Comparison of ENCODE assay signal across 8 cellular contexts in genomic region chr13:44917589-44918322, GRCh38.
DNase-seq lines count a peak whose midpoint lies in the region; ATAC-seq and TF ChIP-seq lines count a peak whose summit lies in the region.

No MANE protein-coding gene starts in this region.

- H3K4me1 ChIP-seq in DND-41 (ENCODE audit: insufficient read depth, low read length) (peaks cover 22% of the 10 kb centered on the region), Karpas-422 (ENCODE audit: low read length) (peaks cover 11% of the 10 kb centered on the region)
- H3K4me1 ChIP-seq in naive thymus-derived CD4-positive, alpha-beta T cell (ENCODE audit: control insufficient read depth in 2 of 2, insufficient read depth in 2 of 2, low read length in 2 of 2) = peaks cover 5 to 9% of the 10 kb centered on the region in 2 donors

- H3K36me3 Mint-ChIP-seq in activated T-helper 17 cell treated with anti-CD3 and anti-CD28 coated beads, Interleukin-2, amount 50 U/mL, for 72 hours (ENCODE audit: low read depth) = no peaks in the 10 kb centered on the region
- H3K36me3 Mint-ChIP-seq in naive thymus-derived CD4-positive, alpha-beta T cell = no peaks in the 10 kb centered on the region
- H3K36me3 Mint-ChIP-seq in stimulated activated effector memory CD8-positive, alpha-beta T cell treated with anti-CD3 and anti-CD28 coated beads, Interleukin-12 subunit alpha, Interleukin-12 subunit beta, amount 100 ng/mL, for 72 hours = no peaks in the 10 kb centered on the region

- DNase-seq in DND-41 (peak; percentile 95), Karpas-422 (peak; percentile 98), RPMI7951 (ENCODE audit: low read depth) (peak; percentile 95), fibroblast of peridontal ligament (ENCODE audit: extremely low read depth) (peak; percentile 95)
- DNase-seq in naive thymus-derived CD4-positive, alpha-beta T cell = peak; percentile 95 to 98 (median 97)
- DNase-seq in stimulated activated effector memory CD8-positive, alpha-beta T cell treated with anti-CD3 and anti-CD28 coated beads, Interleukin-12 subunit alpha, Interleukin-12 subunit beta, amount 100 ng/mL, for 72 hours (ENCODE audit: low spot score in 2 of 2) = peak; percentile 95 to 99

- H3K4me2 ChIP-seq in DND-41 (ENCODE audit: insufficient read depth, low read length) = peak overlapping the region; percentile 79
- peak overlapping the region; percentile 90 for H3K4me2 ChIP-seq in Karpas-422 (ENCODE audit: low read depth, low read length, poor library complexity, severe bottlenecking)

- no peaks in the 10 kb centered on the region for H3K4me1 Mint-ChIP-seq in activated T-helper 17 cell treated with anti-CD3 and anti-CD28 coated beads, Interleukin-2, amount 50 U/mL, for 72 hours
- H3K4me1 Mint-ChIP-seq in naive thymus-derived CD4-positive, alpha-beta T cell = peaks cover 2 to 19% (median 7%) of the 10 kb centered on the region in 7 donors
- no peaks in the 10 kb centered on the region for H3K4me1 Mint-ChIP-seq in stimulated activated effector memory CD8-positive, alpha-beta T cell treated with anti-CD3 and anti-CD28 coated beads, Interleukin-12 subunit alpha, Interleukin-12 subunit beta, amount 100 ng/mL, for 72 hours

- no peak overlapping the region for H3K4me3 Mint-ChIP-seq in activated T-helper 17 cell treated with anti-CD3 and anti-CD28 coated beads, Interleukin-2, amount 50 U/mL, for 72 hours
- no peak overlapping the region for H3K4me3 Mint-ChIP-seq in naive thymus-derived CD4-positive, alpha-beta T cell
- no peak overlapping the region for H3K4me3 Mint-ChIP-seq in stimulated activated effector memory CD8-positive, alpha-beta T cell treated with anti-CD3 and anti-CD28 coated beads, Interleukin-12 subunit alpha, Interleukin-12 subunit beta, amount 100 ng/mL, for 72 hours

- H3K27ac ChIP-seq in DND-41 (ENCODE audit: low read length) = peak overlapping the region; percentile 99
- peak overlapping the region; percentile 86 for H3K27ac ChIP-seq in Karpas-422 (ENCODE audit: low read length)
- peak overlapping the region; percentile 75 for H3K27ac ChIP-seq in naive thymus-derived CD4-positive, alpha-beta T cell (ENCODE audit: low read depth, low read length)

- intact Hi-C loops in naive thymus-derived CD4-positive, alpha-beta T cell (cut with micrococcal nuclease) = loop anchor here (1.0 to 5.0 kb wide), 23 partner anchors 53 to 1925 kb away; partner anchors contain the start of genes CCDC122 (in 2 of the 2), EPSTI1 (in 2 of the 2), GPALPP1 (in 2 of the 2) and GTF2F2 (in 2 of the 2)

- H3K9ac ChIP-seq in DND-41 (ENCODE audit: low read depth, low read length) = peak overlapping the region; percentile 73
- H3K9ac ChIP-seq in Karpas-422 (ENCODE audit: low read length) = peak overlapping the region; percentile 79

- CTCF ChIA-PET in naive thymus-derived CD4-positive, alpha-beta T cell (lab: Charles Lee) = interaction anchor here (0.5 to 1.5 kb wide), 2 partner anchors 77 to 434 kb away, joined by 3 to 4 read pairs; no protein-coding TSS in a partner anchor

- POLR2A ChIA-PET in naive thymus-derived CD4-positive, alpha-beta T cell (lab: Charles Lee) = no interaction called here

- H3K9me2 ChIP-seq in Karpas-422 (replicated peaks; ENCODE audit: insufficient read depth, low read length) = no peaks in the 10 kb centered on the region

- H3K9me3 Mint-ChIP-seq in activated T-helper 17 cell treated with anti-CD3 and anti-CD28 coated beads, Interleukin-2, amount 50 U/mL, for 72 hours = no peaks in the 10 kb centered on the region
- peaks cover 0 to 4% (median 0%) of the 10 kb centered on the region in 11 donors for H3K9me3 Mint-ChIP-seq in naive thymus-derived CD4-positive, alpha-beta T cell
- no peaks in the 10 kb centered on the region for H3K9me3 Mint-ChIP-seq in stimulated activated effector memory CD8-positive, alpha-beta T cell treated with anti-CD3 and anti-CD28 coated beads, Interleukin-12 subunit alpha, Interleukin-12 subunit beta, amount 100 ng/mL, for 72 hours

- H3K79me2 ChIP-seq in DND-41 (ENCODE audit: insufficient read depth, low read length) (no peaks in the 10 kb centered on the region), Karpas-422 (ENCODE audit: low read length) (no peaks in the 10 kb centered on the region)

- H3K4me3 ChIP-seq in DND-41 (ENCODE audit: low read depth in 1 of 2, low read length in 2 of 2) = peak overlapping the region; percentile 27 to 64
- peak overlapping the region; percentile 76 for H3K4me3 ChIP-seq in Karpas-422 (ENCODE audit: low read length)
- H3K4me3 ChIP-seq in naive thymus-derived CD4-positive, alpha-beta T cell (ENCODE audit: low read length) = peak overlapping the region; percentile 89

- no peaks in the 10 kb centered on the region for H3K27me3 Mint-ChIP-seq in activated T-helper 17 cell treated with anti-CD3 and anti-CD28 coated beads, Interleukin-2, amount 50 U/mL, for 72 hours
- H3K27me3 Mint-ChIP-seq in naive thymus-derived CD4-positive, alpha-beta T cell = peaks cover 0 to 4% (median 0%) of the 10 kb centered on the region in 5 donors

- H2AFZ ChIP-seq in DND-41 (ENCODE audit: low read depth, low read length) = peak overlapping the region; percentile 96
- peak overlapping the region; percentile 100 for H2AFZ ChIP-seq in Karpas-422 (ENCODE audit: low read length)

- H3K27me3 ChIP-seq in DND-41 (ENCODE audit: insufficient read depth, low read length, poor library complexity) = no peaks in the 10 kb centered on the region
- no peaks in the 10 kb centered on the region for H3K27me3 ChIP-seq in Karpas-422 (ENCODE audit: low read length)
- no peaks in the 10 kb centered on the region for H3K27me3 ChIP-seq in naive thymus-derived CD4-positive, alpha-beta T cell (ENCODE audit: control insufficient read depth in 2 of 2, insufficient read depth in 2 of 2, low read length in 2 of 2)

- H3K9me3 ChIP-seq in DND-41 (ENCODE audit: insufficient read depth, low read length, severe bottlenecking) (no peaks in the 10 kb centered on the region), Karpas-422 (ENCODE audit: low read length) (no peaks in the 10 kb centered on the region)
- H3K9me3 ChIP-seq in naive thymus-derived CD4-positive, alpha-beta T cell (ENCODE audit: control insufficient read depth in 2 of 3, low read length in 3 of 3) = no peaks in the 10 kb centered on the region

- H4K20me1 ChIP-seq in DND-41 (ENCODE audit: insufficient read depth, low read length) (no peaks in the 10 kb centered on the region), Karpas-422 (ENCODE audit: insufficient read depth, low read depth, low read length) (no peaks in the 10 kb centered on the region)

- H3K36me3 ChIP-seq in DND-41 (ENCODE audit: insufficient read depth, low read length) (no peaks in the 10 kb centered on the region), Karpas-422 (ENCODE audit: insufficient read depth, low read length) (no peaks in the 10 kb centered on the region)
- H3K36me3 ChIP-seq in naive thymus-derived CD4-positive, alpha-beta T cell (ENCODE audit: control insufficient read depth in 2 of 3, insufficient read depth in 3 of 3, low read length in 3 of 3) = no peaks in the 10 kb centered on the region

- H3K27ac Mint-ChIP-seq in activated T-helper 17 cell treated with anti-CD3 and anti-CD28 coated beads, Interleukin-2, amount 50 U/mL, for 72 hours = no peak overlapping the region
- H3K27ac Mint-ChIP-seq in naive thymus-derived CD4-positive, alpha-beta T cell = no peak overlapping the region
- H3K27ac Mint-ChIP-seq in stimulated activated effector memory CD8-positive, alpha-beta T cell treated with anti-CD3 and anti-CD28 coated beads, Interleukin-12 subunit alpha, Interleukin-12 subunit beta, amount 100 ng/mL, for 72 hours = no peak overlapping the region

- peak; percentile 48 for TF ChIP-seq CTCF in DND-41 (IDR thresholded peaks at IDR 0.05; ENCODE audit: borderline replicate concordance, extremely low read depth, low read length, poor library complexity, severe bottlenecking)

- ATAC-seq in DND-41 (ENCODE audit: insufficient read depth, low read depth) = peak; percentile 85
- ATAC-seq in GM21825 (IDR thresholded peaks at IDR 0.05; ENCODE audit: unreplicated experiment) = peak; percentile 67
- ATAC-seq in activated T-helper 17 cell treated with anti-CD3 and anti-CD28 coated beads, Interleukin-2, amount 50 U/mL, for 72 hours (replicated peaks) = peak; percentile 80
- ATAC-seq in naive thymus-derived CD4-positive, alpha-beta T cell = peak; percentile 85
- ATAC-seq in stimulated activated effector memory CD8-positive, alpha-beta T cell treated with anti-CD3 and anti-CD28 coated beads, Interleukin-12 subunit alpha, Interleukin-12 subunit beta, amount 100 ng/mL, for 72 hours = peak; percentile 89

Comparison
In these comparisons a context has a peak if more than half of its experiments do, and no peak if none do; other contexts are left out.
1. Peak in every context shown above with its lines: DNase-seq, ATAC-seq, H3K4me3 ChIP-seq and H3K27ac ChIP-seq.